In genomic region chr7:112067609-112068540, GRCh38 we compare ENCODE assay signal across 16 cellular contexts.
DNase-seq lines count a peak whose midpoint lies in the region; ATAC-seq and TF ChIP-seq lines count a peak whose summit lies in the region.
"Had no signal": no experiment of that assay in that cellular context is flagged by ENCODE, and none has a peak within 500 bp of the region (broad histone marks: within the 10 kb centered on the region; RNA-seq: fewer than 3 reads in every experiment).

No MANE protein-coding gene starts in this region.

- H3K4me1 Mint-ChIP-seq in Calu3 (ENCODE audit: low read depth, unreplicated experiment) (peaks cover 23% of the 10 kb centered on the region), mesothelial cell of epicardium (peaks cover 38% of the 10 kb centered on the region)
- H3K4me1 Mint-ChIP-seq: stimulated activated naive B cell treated with anti-CD40 and anti-IgM and Interleukin-4, amounts not matched to agents 10 μg/mL and 1 μg/mL and 100 μg/mL, for 72 hours had no signal

- no peak for TF ChIP-seq CTCF in Calu3 (IDR thresholded peaks at IDR 0.05; ENCODE audit: unreplicated experiment)
- no peak for TF ChIP-seq CTCF in fibroblast of villous mesenchyme (IDR thresholded peaks at IDR 0.05; ENCODE audit: insufficient read depth, low read depth, low read length)
- TF ChIP-seq CTCF in mesothelial cell of epicardium (IDR thresholded peaks at IDR 0.05; ENCODE audit: unreplicated experiment) = no peak

- H3K4me3 ChIP-seq in fibroblast of villous mesenchyme (ENCODE audit: low read depth, low read length) = no peak overlapping the region
- H3K4me3 ChIP-seq: PC-9, sigmoid colon, transverse colon had no signal

- intact Hi-C loops in Calu3 (cut with micrococcal nuclease; ENCODE audit: unreplicated experiment) = no loop called here

- H3K9me3 Mint-ChIP-seq in Calu3 (ENCODE audit: low read depth, unreplicated experiment) (peaks cover 2% of the 10 kb centered on the region), mesothelial cell of epicardium (no peaks in the 10 kb centered on the region)
- H3K9me3 Mint-ChIP-seq: activated naive CD4-positive, alpha-beta T cell treated with anti-CD3 and anti-CD28 coated beads, Interleukin-2, amount 50 U/mL, for 72 hours; stimulated activated naive B cell treated with anti-CD40 and anti-IgM and Interleukin-4, amounts not matched to agents 10 μg/mL and 1 μg/mL and 100 μg/mL, for 72 hours had no signal

- ATAC-seq in HG02852 (IDR thresholded peaks at IDR 0.05; ENCODE audit: unreplicated experiment) (no peak), HG02763 (IDR thresholded peaks at IDR 0.05; ENCODE audit: unreplicated experiment) (no peak)
- ATAC-seq: activated CD4-positive, CD25-positive, alpha-beta regulatory T cell treated with anti-CD3 and anti-CD28 coated beads, Interleukin-2, amount 50 U/mL, for 24 hours; activated naive CD4-positive, alpha-beta T cell treated with anti-CD3 and anti-CD28 coated beads, Interleukin-2, amount 50 U/mL, for 72 hours; HCT116; stimulated activated naive B cell treated with anti-CD40 and anti-IgM and Interleukin-4, amounts not matched to agents 10 μg/mL and 1 μg/mL and 100 μg/mL, for 72 hours had no signal

- no peak overlapping the region for H3K4me3 Mint-ChIP-seq in Calu3 (ENCODE audit: low read depth, unreplicated experiment)
- no peak overlapping the region for H3K4me3 Mint-ChIP-seq in mesothelial cell of epicardium
- H3K4me3 Mint-ChIP-seq: stimulated activated naive B cell treated with anti-CD40 and anti-IgM and Interleukin-4, amounts not matched to agents 10 μg/mL and 1 μg/mL and 100 μg/mL, for 72 hours had no signal

- H3K27ac Mint-ChIP-seq in Calu3 (ENCODE audit: unreplicated experiment) (peak overlapping the region; percentile 13), mesothelial cell of epicardium (peak overlapping the region; percentile 27)
- H3K27ac Mint-ChIP-seq: activated naive CD4-positive, alpha-beta T cell treated with anti-CD3 and anti-CD28 coated beads, Interleukin-2, amount 50 U/mL, for 72 hours; stimulated activated naive B cell treated with anti-CD40 and anti-IgM and Interleukin-4, amounts not matched to agents 10 μg/mL and 1 μg/mL and 100 μg/mL, for 72 hours had no signal

- CTCF ChIA-PET in Calu3 (lab: Charles Lee) = no interaction called here

- H3K27me3 Mint-ChIP-seq in Calu3 (ENCODE audit: unreplicated experiment) (no peaks in the 10 kb centered on the region), mesothelial cell of epicardium (ENCODE audit: low read depth) (no peaks in the 10 kb centered on the region)

- H3K36me3 Mint-ChIP-seq in Calu3 (ENCODE audit: insufficient read depth, unreplicated experiment) (no peaks in the 10 kb centered on the region), mesothelial cell of epicardium (no peaks in the 10 kb centered on the region)
- H3K36me3 Mint-ChIP-seq: activated naive CD4-positive, alpha-beta T cell treated with anti-CD3 and anti-CD28 coated beads, Interleukin-2, amount 50 U/mL, for 72 hours; stimulated activated naive B cell treated with anti-CD40 and anti-IgM and Interleukin-4, amounts not matched to agents 10 μg/mL and 1 μg/mL and 100 μg/mL, for 72 hours had no signal

- DNase-seq in Calu3 (no peak), NCI-H345 (lab: John Stamatoyannopoulos, UW) (peak; percentile 39), fibroblast of villous mesenchyme (ENCODE audit: low read depth) (peak; percentile 52), mesothelial cell of epicardium (ENCODE audit: low spot score in 2 of 2, unreplicated experiment in 2 of 2) (no peak), SHP77 (lab: John Stamatoyannopoulos, UW) (no peak), HuH-7.5 (ENCODE audit: low spot score) (no peak)
- DNase-seq: NCI-H2029; PC-9; sigmoid colon; stimulated activated naive B cell treated with anti-CD40 and anti-IgM and Interleukin-4, amounts not matched to agents 10 μg/mL and 1 μg/mL and 100 μg/mL, for 72 hours; transverse colon had no signal

- no TSS peak for BruUV-seq in Calu3 (replicated peaks; lab: Mats Ljungman, UMichigan)

Comparison
In these comparisons a context has a peak if more than half of its experiments do, and no peak if none do; other contexts are left out.
1. DNase-seq: peak in NCI-H345 (single experiment) and fibroblast of villous mesenchyme (single experiment); none in Calu3 (single experiment), mesothelial cell of epicardium (0 of 2), SHP77 (0 of 2) and HuH-7.5 (single experiment).